ENCODE assay signal across 2 cellular contexts in the genomic region with DNA sequence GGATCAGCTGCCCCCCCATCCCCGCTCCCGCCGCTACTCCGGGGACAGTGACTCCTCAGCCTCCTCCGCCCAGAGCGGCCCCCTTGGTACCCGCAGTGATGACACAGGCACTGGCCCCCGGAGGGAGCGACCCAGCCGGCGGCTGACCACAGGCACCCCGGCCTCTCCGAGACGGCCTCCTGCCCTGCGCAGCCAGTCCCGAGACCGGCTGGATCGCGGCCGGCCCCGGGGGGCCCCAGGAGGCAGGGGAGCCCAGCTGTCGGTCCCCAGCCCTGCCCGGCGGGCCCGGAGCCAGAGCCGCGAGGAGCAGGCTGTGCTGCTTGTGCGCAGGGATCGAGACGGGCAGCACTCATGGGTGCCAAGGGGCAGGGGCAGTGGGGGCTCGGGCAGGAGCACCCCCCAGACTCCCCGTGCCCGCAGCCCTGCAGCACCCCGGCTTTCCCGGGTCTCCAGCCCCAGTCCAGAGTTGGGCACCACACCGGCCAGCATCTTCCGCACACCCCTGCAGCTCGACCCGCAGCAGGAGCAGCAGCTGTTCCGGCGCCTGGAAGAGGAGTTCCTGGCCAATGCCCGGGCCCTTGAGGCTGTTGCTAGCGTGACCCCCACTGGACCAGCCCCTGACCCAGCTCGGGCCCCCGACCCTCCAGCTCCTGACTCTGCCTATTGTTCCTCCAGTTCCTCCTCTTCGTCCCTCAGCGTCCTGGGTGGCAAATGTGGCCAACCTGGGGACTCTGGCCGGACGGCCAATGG.
TF ChIP-seq lines count a peak whose summit lies in the region.

No MANE protein-coding gene starts in this region.

TF ChIP-seq in SK-N-SH, 30 proteins besides CTCF, POLR2A, EP300 and RAD21:
- TF ChIP-seq JUND (IDR thresholded peaks at IDR 0.05) (no peak), FOSL2 (IDR thresholded peaks at IDR 0.05; ENCODE audit: borderline replicate concordance, low read depth) (no peak), SMC3 (IDR thresholded peaks at IDR 0.05; ENCODE audit: low read depth, low read length) (no peak), POLR2AphosphoS5 (IDR thresholded peaks at IDR 0.05; ENCODE audit: low read depth, low read length) (no peak), RCOR1 (IDR thresholded peaks at IDR 0.05; ENCODE audit: low read length) (no peak), MEF2A (IDR thresholded peaks at IDR 0.05; ENCODE audit: borderline replicate concordance, low read depth) (no peak), GABPA (IDR thresholded peaks at IDR 0.05; ENCODE audit: low read depth) (no peak), TAF1 (IDR thresholded peaks at IDR 0.05; ENCODE audit: borderline replicate concordance, low read depth, low read length) (no peak), YY1 (IDR thresholded peaks at IDR 0.05; ENCODE audit: low read depth) (no peak), TCF12 (IDR thresholded peaks at IDR 0.05) (no peak), RXRA (IDR thresholded peaks at IDR 0.05; ENCODE audit: borderline replicate concordance, low read depth) (no peak), EZH2phosphoT487 (IDR thresholded peaks at IDR 0.05; ENCODE audit: borderline replicate concordance, low read depth) (no peak), NFIC (IDR thresholded peaks at IDR 0.05; ENCODE audit: borderline replicate concordance) (no peak), FOXM1 (IDR thresholded peaks at IDR 0.05; ENCODE audit: low read depth) (no peak)
- TF ChIP-seq, protein P1, sequence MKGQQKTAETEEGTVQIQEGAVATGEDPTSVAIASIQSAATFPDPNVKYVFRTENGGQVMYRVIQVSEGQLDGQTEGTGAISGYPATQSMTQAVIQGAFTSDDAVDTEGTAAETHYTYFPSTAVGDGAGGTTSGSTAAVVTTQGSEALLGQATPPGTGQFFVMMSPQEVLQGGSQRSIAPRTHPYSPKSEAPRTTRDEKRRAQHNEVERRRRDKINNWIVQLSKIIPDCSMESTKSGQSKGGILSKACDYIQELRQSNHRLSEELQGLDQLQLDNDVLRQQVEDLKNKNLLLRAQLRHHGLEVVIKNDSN (IDR thresholded peaks at IDR 0.05; ENCODE audit: borderline replicate concordance, low read depth) = no peak
- TF ChIP-seq, protein P2, sequence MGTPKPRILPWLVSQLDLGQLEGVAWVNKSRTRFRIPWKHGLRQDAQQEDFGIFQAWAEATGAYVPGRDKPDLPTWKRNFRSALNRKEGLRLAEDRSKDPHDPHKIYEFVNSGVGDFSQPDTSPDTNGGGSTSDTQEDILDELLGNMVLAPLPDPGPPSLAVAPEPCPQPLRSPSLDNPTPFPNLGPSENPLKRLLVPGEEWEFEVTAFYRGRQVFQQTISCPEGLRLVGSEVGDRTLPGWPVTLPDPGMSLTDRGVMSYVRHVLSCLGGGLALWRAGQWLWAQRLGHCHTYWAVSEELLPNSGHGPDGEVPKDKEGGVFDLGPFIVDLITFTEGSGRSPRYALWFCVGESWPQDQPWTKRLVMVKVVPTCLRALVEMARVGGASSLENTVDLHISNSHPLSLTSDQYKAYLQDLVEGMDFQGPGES (IDR thresholded peaks at IDR 0.05; ENCODE audit: low read depth, low read length) = no peak
- TF ChIP-seq, protein P3, sequence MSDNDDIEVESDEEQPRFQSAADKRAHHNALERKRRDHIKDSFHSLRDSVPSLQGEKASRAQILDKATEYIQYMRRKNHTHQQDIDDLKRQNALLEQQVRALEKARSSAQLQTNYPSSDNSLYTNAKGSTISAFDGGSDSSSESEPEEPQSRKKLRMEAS (IDR thresholded peaks at IDR 0.05; ENCODE audit: low read depth) = no peak

TF ChIP-seq in SK-N-SH treated with all-trans-retinoic acid at 6 μM for 48 hours, 23 proteins besides CTCF, POLR2A, EP300 and RAD21:
- TF ChIP-seq ZFP30 (CRISPR knock-in tag; IDR thresholded peaks at IDR 0.05) (no peak), OSR1 (CRISPR knock-in tag; IDR thresholded peaks at IDR 0.05) (no peak), PPARA (CRISPR knock-in tag; IDR thresholded peaks at IDR 0.05; ENCODE audit: borderline replicate concordance) (no peak), SNAI2 (CRISPR knock-in tag; IDR thresholded peaks at IDR 0.05) (no peak), ESRRG (CRISPR knock-in tag; IDR thresholded peaks at IDR 0.05) (no peak), CSDC2 (CRISPR knock-in tag; IDR thresholded peaks at IDR 0.05) (no peak), BACH2 (CRISPR knock-in tag; IDR thresholded peaks at IDR 0.05; ENCODE audit: borderline replicate concordance) (no peak)
- TF ChIP-seq, protein P4, sequence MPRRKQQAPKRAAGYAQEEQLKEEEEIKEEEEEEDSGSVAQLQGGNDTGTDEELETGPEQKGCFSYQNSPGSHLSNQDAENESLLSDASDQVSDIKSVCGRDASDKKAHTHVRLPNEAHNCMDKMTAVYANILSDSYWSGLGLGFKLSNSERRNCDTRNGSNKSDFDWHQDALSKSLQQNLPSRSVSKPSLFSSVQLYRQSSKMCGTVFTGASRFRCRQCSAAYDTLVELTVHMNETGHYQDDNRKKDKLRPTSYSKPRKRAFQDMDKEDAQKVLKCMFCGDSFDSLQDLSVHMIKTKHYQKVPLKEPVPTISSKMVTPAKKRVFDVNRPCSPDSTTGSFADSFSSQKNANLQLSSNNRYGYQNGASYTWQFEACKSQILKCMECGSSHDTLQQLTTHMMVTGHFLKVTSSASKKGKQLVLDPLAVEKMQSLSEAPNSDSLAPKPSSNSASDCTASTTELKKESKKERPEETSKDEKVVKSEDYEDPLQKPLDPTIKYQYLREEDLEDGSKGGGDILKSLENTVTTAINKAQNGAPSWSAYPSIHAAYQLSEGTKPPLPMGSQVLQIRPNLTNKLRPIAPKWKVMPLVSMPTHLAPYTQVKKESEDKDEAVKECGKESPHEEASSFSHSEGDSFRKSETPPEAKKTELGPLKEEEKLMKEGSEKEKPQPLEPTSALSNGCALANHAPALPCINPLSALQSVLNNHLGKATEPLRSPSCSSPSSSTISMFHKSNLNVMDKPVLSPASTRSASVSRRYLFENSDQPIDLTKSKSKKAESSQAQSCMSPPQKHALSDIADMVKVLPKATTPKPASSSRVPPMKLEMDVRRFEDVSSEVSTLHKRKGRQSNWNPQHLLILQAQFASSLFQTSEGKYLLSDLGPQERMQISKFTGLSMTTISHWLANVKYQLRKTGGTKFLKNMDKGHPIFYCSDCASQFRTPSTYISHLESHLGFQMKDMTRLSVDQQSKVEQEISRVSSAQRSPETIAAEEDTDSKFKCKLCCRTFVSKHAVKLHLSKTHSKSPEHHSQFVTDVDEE (CRISPR knock-in tag; IDR thresholded peaks at IDR 0.05) = no peak
- TF ChIP-seq, protein P5, sequence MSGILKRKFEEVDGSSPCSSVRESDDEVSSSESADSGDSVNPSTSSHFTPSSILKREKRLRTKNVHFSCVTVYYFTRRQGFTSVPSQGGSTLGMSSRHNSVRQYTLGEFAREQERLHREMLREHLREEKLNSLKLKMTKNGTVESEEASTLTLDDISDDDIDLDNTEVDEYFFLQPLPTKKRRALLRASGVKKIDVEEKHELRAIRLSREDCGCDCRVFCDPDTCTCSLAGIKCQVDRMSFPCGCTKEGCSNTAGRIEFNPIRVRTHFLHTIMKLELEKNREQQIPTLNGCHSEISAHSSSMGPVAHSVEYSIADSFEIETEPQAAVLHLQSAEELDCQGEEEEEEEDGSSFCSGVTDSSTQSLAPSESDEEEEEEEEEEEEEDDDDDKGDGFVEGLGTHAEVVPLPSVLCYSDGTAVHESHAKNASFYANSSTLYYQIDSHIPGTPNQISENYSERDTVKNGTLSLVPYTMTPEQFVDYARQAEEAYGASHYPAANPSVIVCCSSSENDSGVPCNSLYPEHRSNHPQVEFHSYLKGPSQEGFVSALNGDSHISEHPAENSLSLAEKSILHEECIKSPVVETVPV (CRISPR knock-in tag; IDR thresholded peaks at IDR 0.05) = no peak
